In genomic region chr22:46915978-46916730, GRCh38 we compare ENCODE assay signal across 29 cellular contexts.
A peak's percentile ranks its signal among the peaks of the same experiment; 100 is the strongest.
DNase-seq lines count a peak whose midpoint lies in the region; ATAC-seq, FAIRE-seq and TF ChIP-seq lines count a peak whose summit lies in the region.
"Had no signal": no experiment of that assay in that cellular context is flagged by ENCODE, and none has a peak within 500 bp of the region (broad histone marks: within the 10 kb centered on the region; RNA-seq: fewer than 3 reads in every experiment).

No MANE protein-coding gene starts in this region.

- CTCF ChIA-PET in IMR-90 (lab: Yijun Ruan, JAX), result no interaction called here

- dilution Hi-C loops in IMR-90 (cut with HindIII; ENCODE audit: low sequenced_read_pairs, unreplicated experiment), result no loop called here

- no peak for TF ChIP-seq POLR2A in IMR-90 (IDR thresholded peaks at IDR 0.05; ENCODE audit: low read depth, low read length)

- H3K4me3 ChIP-seq in IMR-90 (ENCODE audit: insufficient read depth, low read depth, low read length) (no peak overlapping the region), SJCRH30 (no peak overlapping the region)
- H3K4me3 ChIP-seq: ascending aorta, left ventricle myocardium inferior, right lobe of liver had no signal

- peaks cover 86% of the 10 kb centered on the region for H3K36me3 Mint-ChIP-seq in stimulated activated effector memory CD8-positive, alpha-beta T cell treated with anti-CD3 and anti-CD28 coated beads, Interleukin-12 subunit alpha, Interleukin-12 subunit beta, amount 100 ng/mL, for 72 hours

- H2BK15ac ChIP-seq in IMR-90 (ENCODE audit: low read depth, low read length), result no peak overlapping the region

- no peak overlapping the region for H3K23ac ChIP-seq in IMR-90 (ENCODE audit: low read depth, low read length)

- peaks cover 6% of the 10 kb centered on the region; the same call in 1 of the 2 replicates for H4K20me1 ChIP-seq in IMR-90 (ENCODE audit: insufficient read depth, low read length)

- 80% methylated on average over 2 of the region's 12 CpGs; no CpG with 5 or more reads in 1 of the 2 experiments for WGBS in IMR-90 (ENCODE audit: extremely low coverage in 2 of 2, insufficient read length in 1 of 2), 2 experiments

- H3K9me3 Mint-ChIP-seq in stimulated activated effector memory CD8-positive, alpha-beta T cell treated with anti-CD3 and anti-CD28 coated beads, Interleukin-12 subunit alpha, Interleukin-12 subunit beta, amount 100 ng/mL, for 72 hours, result peaks cover under 1% of the 10 kb centered on the region
- H3K9me3 Mint-ChIP-seq: activated naive CD4-positive, alpha-beta T cell treated with anti-CD3 and anti-CD28 coated beads, Interleukin-2, amount 50 U/mL, for 24 hours; effector memory CD8-positive, alpha-beta T cell had no signal

- H3K18ac ChIP-seq in IMR-90 (ENCODE audit: low read depth, low read length), result no peak overlapping the region

- no peaks in the 10 kb centered on the region for H3K4me1 ChIP-seq in IMR-90 (ENCODE audit: control insufficient read depth, insufficient read depth, low read length)
- no peaks in the 10 kb centered on the region for H3K4me1 ChIP-seq in SJCRH30
- H3K4me1 ChIP-seq: ascending aorta, left ventricle myocardium inferior, right lobe of liver had no signal

- BruUV-seq in IMR-90 (replicated peaks; lab: Mats Ljungman, UMichigan), result no TSS peak

- H3K79me1 ChIP-seq in IMR-90 (ENCODE audit: low read depth in 1 of 2, low read length in 2 of 2), result peaks cover 0 to 4% of the 10 kb centered on the region in 2 experiments; a peak in 1 of 4 replicates

- DNase-seq in NCI-H510A treated with DMSO at 0.1 percent for 48 hours (lab: John Stamatoyannopoulos, UW) (peak; percentile 8), NCI-H510A (lab: John Stamatoyannopoulos, UW) (no peak), IMR-90 (no peak), occipital lobe (lab: John Stamatoyannopoulos, UW) (no peak), SJCRH30 (no peak)
- no peak for DNase-seq in stimulated activated effector memory CD8-positive, alpha-beta T cell treated with anti-CD3 and anti-CD28 coated beads, Interleukin-12 subunit alpha, Interleukin-12 subunit beta, amount 100 ng/mL, for 72 hours (ENCODE audit: low spot score in 2 of 2)
- DNase-seq: C1 segment of cervical spinal cord; effector memory CD8-positive, alpha-beta T cell; erythroblast; glutamatergic neuron; left ventricle myocardium inferior; mesendoderm; NCI-H1048; NCI-H1694 treated with DMSO at 0.1 percent for 48 hours; NCI-H446; right lobe of liver; SIG-M5; stimulated activated CD4-positive, alpha-beta T cell treated with anti-CD3 and anti-CD28 coated beads, Interleukin-4, amount 100 ng/mL, for 24 hours; substantia nigra; T-helper 9 cell; WERI-Rb-1 had no signal

- no peak for TF ChIP-seq RAD21 in IMR-90 (IDR thresholded peaks at IDR 0.05; ENCODE audit: low read length)

- H3K9me1 ChIP-seq in IMR-90 (ENCODE audit: insufficient read depth, low read length), result peaks cover 11% of the 10 kb centered on the region

- no peak overlapping the region for H3K9ac ChIP-seq in IMR-90 (ENCODE audit: low read depth, low read length)

- H3K4me1 Mint-ChIP-seq in stimulated activated effector memory CD8-positive, alpha-beta T cell treated with anti-CD3 and anti-CD28 coated beads, Interleukin-12 subunit alpha, Interleukin-12 subunit beta, amount 100 ng/mL, for 72 hours, result peaks cover 32% of the 10 kb centered on the region
- H3K4me1 Mint-ChIP-seq: neural crest cell had no signal

- no peak overlapping the region for H4K5ac ChIP-seq in IMR-90 (ENCODE audit: low read depth, low read length)

- POLR2A ChIA-PET in IMR-90 (lab: Charles Lee; ENCODE audit: unreplicated experiment), result no interaction called here

- H2BK120ac ChIP-seq in IMR-90 (ENCODE audit: low read depth, low read length), result no peak overlapping the region

- peak overlapping the region; percentile 62 for H2AK9ac ChIP-seq in IMR-90 (replicated peaks; ENCODE audit: low read depth, low read length, poor library complexity)

- no peak overlapping the region for H3K27ac ChIP-seq in IMR-90 (ENCODE audit: insufficient read depth, low read length)
- no peak overlapping the region for H3K27ac ChIP-seq in SJCRH30
- H3K27ac ChIP-seq: 22Rv1, ascending aorta, left ventricle myocardium inferior, right lobe of liver, WERI-Rb-1 had no signal

- H3K14ac ChIP-seq in IMR-90 (replicated peaks; ENCODE audit: low read depth, low read length), result no peak overlapping the region

- H2AFZ ChIP-seq in IMR-90 (replicated peaks; ENCODE audit: low read length, poor library complexity), result no peak overlapping the region

- H3K4me2 ChIP-seq in IMR-90 (ENCODE audit: low read depth, low read length), result no peak overlapping the region

- no peak overlapping the region for H3K56ac ChIP-seq in IMR-90 (ENCODE audit: extremely low read depth, insufficient read depth, low read length)

- H3K27me3 ChIP-seq in IMR-90 (ENCODE audit: control insufficient read depth, insufficient read depth, low read length) (no peaks in the 10 kb centered on the region), SJCRH30 (no peaks in the 10 kb centered on the region)
- H3K27me3 ChIP-seq: ascending aorta, right lobe of liver had no signal

- H3K9me3 ChIP-seq in IMR-90 (ENCODE audit: control insufficient read depth, insufficient read depth, low read length), result no peaks in the 10 kb centered on the region
- H3K9me3 ChIP-seq in SJCRH30 (replicated peaks), result no peaks in the 10 kb centered on the region
- H3K9me3 ChIP-seq: ascending aorta, left ventricle myocardium inferior, right lobe of liver had no signal

- peak overlapping the region; percentile 40 for H3K27ac Mint-ChIP-seq in stimulated activated effector memory CD8-positive, alpha-beta T cell treated with anti-CD3 and anti-CD28 coated beads, Interleukin-12 subunit alpha, Interleukin-12 subunit beta, amount 100 ng/mL, for 72 hours
- H3K27ac Mint-ChIP-seq: activated naive CD4-positive, alpha-beta T cell treated with anti-CD3 and anti-CD28 coated beads, Interleukin-2, amount 50 U/mL, for 24 hours; activated T-helper 2 cell treated with anti-CD3 and anti-CD28 coated beads, Interferon-gamma antibody, Interleukin-2, Interleukin-4, amounts not matched to agents 10 μg/mL and 5 μg/mL and 100 μg/mL, durations not matched to agents 14 hours and 24 hours and 36 hours; effector memory CD8-positive, alpha-beta T cell had no signal

- no peak overlapping the region for H4K91ac ChIP-seq in IMR-90 (ENCODE audit: insufficient read depth, low read depth, low read length)

- no peak overlapping the region for H4K8ac ChIP-seq in IMR-90 (ENCODE audit: low read depth in 2 of 2, low read length in 2 of 2)

- TF ChIP-seq CTCF in IMR-90 (conservative IDR thresholded peaks at IDR 0.05; ENCODE audit: low read depth, low read length), result no peak

- ATAC-seq in IMR-90 (ENCODE audit: low read depth) (no peak), GM21423 (IDR thresholded peaks at IDR 0.05; ENCODE audit: unreplicated experiment) (no peak)
- ATAC-seq in stimulated activated effector memory CD8-positive, alpha-beta T cell treated with anti-CD3 and anti-CD28 coated beads, Interleukin-12 subunit alpha, Interleukin-12 subunit beta, amount 100 ng/mL, for 72 hours, result peak; percentile 50
- ATAC-seq: effector memory CD8-positive, alpha-beta T cell had no signal

- intact Hi-C loops in IMR-90 (cut with micrococcal nuclease), result no loop called here

- in situ Hi-C loops in IMR-90 (cut with MboI; ENCODE audit: low sequenced_read_pairs), result no loop called here

- no peak overlapping the region for H2AK5ac ChIP-seq in IMR-90 (ENCODE audit: low read depth, low read length)

- no peak overlapping the region for H3K4ac ChIP-seq in IMR-90 (ENCODE audit: low read depth, low read length)

- H3K36me3 ChIP-seq in IMR-90 (ENCODE audit: control insufficient read depth, insufficient read depth, low read length) (peaks cover 11% of the 10 kb centered on the region), SJCRH30 (no peaks in the 10 kb centered on the region; the same call in 1 of the 2 replicates)

- H2BK5ac ChIP-seq in IMR-90 (ENCODE audit: low read depth, low read length, poor library complexity, severe bottlenecking), result no peak overlapping the region

- FAIRE-seq in islet of Langerhans (lab: Jason Lieb, UNC), result peak; percentile 89
- FAIRE-seq: RCC 7860 had no signal

- H3K4me3 Mint-ChIP-seq in stimulated activated effector memory CD8-positive, alpha-beta T cell treated with anti-CD3 and anti-CD28 coated beads, Interleukin-12 subunit alpha, Interleukin-12 subunit beta, amount 100 ng/mL, for 72 hours, result no peak overlapping the region
- H3K4me3 Mint-ChIP-seq: activated naive CD4-positive, alpha-beta T cell treated with anti-CD3 and anti-CD28 coated beads, Interleukin-2, amount 50 U/mL, for 24 hours; effector memory CD8-positive, alpha-beta T cell; neural crest cell had no signal

- no peak overlapping the region for H2BK20ac ChIP-seq in IMR-90 (ENCODE audit: low read depth, low read length)

TF ChIP-seq in IMR-90, 13 proteins besides CTCF, POLR2A, EP300 and RAD21:
- TF ChIP-seq ELK1 (IDR thresholded peaks at IDR 0.05; ENCODE audit: borderline replicate concordance, low read depth, low read length), result no peak
